20 cellular contexts compared by ENCODE assay signal in genomic region chr10:113399051-113399450, GRCh38.
"Had no signal": no experiment of that assay in that cellular context is flagged by ENCODE, and none has a peak within 500 bp of the region (broad histone marks: within the 10 kb centered on the region; RNA-seq: fewer than 3 reads in every experiment).

No MANE protein-coding gene starts in this region.

- ATAC-seq: esophagus mucosa; foreskin keratinocyte; left colon; mucosa of descending colon; naive thymus-derived CD8-positive, alpha-beta T cell; sciatic nerve; stimulated activated naive B cell treated with anti-CD40 and anti-IgM and Interleukin-4, amounts not matched to agents 10 μg/mL and 1 μg/mL and 100 μg/mL, for 72 hours; stimulated activated naive CD8-positive, alpha-beta T cell treated with anti-CD3 and anti-CD28 coated beads, Interleukin-15, amount 100 ng/mL, for 72 hours had no signal

- H2AFZ ChIP-seq: hepatocyte had no signal

- H3K4me3 ChIP-seq: hepatocyte, mucosa of descending colon, spleen, thoracic aorta, transverse colon had no signal

- H3K9me3 ChIP-seq: mucosa of descending colon, spleen, thoracic aorta, transverse colon had no signal

- H3K36me3 ChIP-seq: spleen, thoracic aorta, transverse colon had no signal

- DNase-seq: effector memory CD4-positive, alpha-beta T cell; foreskin keratinocyte; head of caudate nucleus; left colon; mammary epithelial cell; mucosa of descending colon; naive thymus-derived CD8-positive, alpha-beta T cell; posterior cingulate gyrus; spleen; stimulated activated CD4-positive, alpha-beta T cell treated with anti-CD3 and anti-CD28 coated beads, Interleukin-15, amount 100 ng/mL, for 24 hours; stimulated activated CD4-positive, alpha-beta T cell treated with anti-CD3 and anti-CD28 coated beads, Interleukin-1b, Interleukin-23, amount 100 ng/mL, for 48 hours; stimulated activated CD4-positive, alpha-beta T cell treated with anti-CD3 and anti-CD28 coated beads, Interleukin-4, amount 100 ng/mL, for 4 hours; stimulated activated naive B cell treated with anti-CD40 and anti-IgM and Interleukin-4, amounts not matched to agents 10 μg/mL and 1 μg/mL and 100 μg/mL, for 72 hours; stimulated activated naive CD8-positive, alpha-beta T cell treated with anti-CD3 and anti-CD28 coated beads, Interleukin-15, amount 100 ng/mL, for 72 hours; substantia nigra; transverse colon had no signal

- H3K4me2 ChIP-seq: hepatocyte had no signal

- H3K27me3 ChIP-seq: foreskin keratinocyte, hepatocyte, spleen, transverse colon had no signal

- H3K79me2 ChIP-seq: hepatocyte had no signal

- H3K4me1 ChIP-seq: foreskin keratinocyte, spleen, transverse colon had no signal

- H3K27ac ChIP-seq: foreskin keratinocyte, hepatocyte, spleen, thoracic aorta, transverse colon had no signal
